26 cellular contexts compared by ENCODE assay signal in the genomic region with DNA sequence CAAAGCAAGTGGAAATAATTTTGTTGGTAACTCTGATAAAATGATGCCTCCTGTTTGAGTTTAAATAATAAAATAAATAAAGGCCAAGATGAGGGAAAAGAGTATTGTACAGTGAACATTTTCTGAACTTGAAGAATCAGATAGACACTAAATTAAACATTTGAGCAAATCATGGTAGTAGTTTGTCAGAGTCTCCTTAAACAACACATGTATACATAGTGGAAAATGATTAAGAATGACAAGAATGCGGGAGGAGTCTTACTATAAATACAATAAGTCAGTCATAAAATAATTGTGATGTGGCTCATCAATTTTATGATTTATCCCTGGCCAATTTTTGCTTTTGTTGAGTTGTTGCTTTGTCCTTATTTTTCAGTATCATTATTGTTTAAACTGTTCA.
DNase-seq lines count a peak whose midpoint lies in the region; ATAC-seq and TF ChIP-seq lines count a peak whose summit lies in the region.
"Had no signal": no experiment of that assay in that cellular context is flagged by ENCODE, and none has a peak within 500 bp of the region (broad histone marks: within the 10 kb centered on the region; RNA-seq: fewer than 3 reads in every experiment).

No MANE protein-coding gene starts in this region.

- H3K9me3 ChIP-seq in SJCRH30 (replicated peaks): no peaks in the 10 kb centered on the region
- no peaks in the 10 kb centered on the region for H3K9me3 ChIP-seq in fibroblast of lung (ENCODE audit: control insufficient read depth, insufficient read depth, low read depth, low read length)
- H3K9me3 ChIP-seq: heart left ventricle, tibial artery had no signal

- TF ChIP-seq CTCF in fibroblast of lung (conservative IDR thresholded peaks at IDR 0.05 in 1 of 2, IDR thresholded peaks at IDR 0.05 in 1 of 2; ENCODE audit: low read depth in 1 of 2, low read length in 2 of 2) (no peak), osteocyte (IDR thresholded peaks at IDR 0.05) (no peak), GM13977 (IDR thresholded peaks at IDR 0.05; ENCODE audit: extremely low read depth, insufficient read depth, missing control alignments) (no peak)

- ATAC-seq in GM18520 (IDR thresholded peaks at IDR 0.05; ENCODE audit: unreplicated experiment): no peak
- no peak for ATAC-seq in HG02798 (IDR thresholded peaks at IDR 0.05; ENCODE audit: poor library complexity, unreplicated experiment)
- ATAC-seq: activated CD8-positive, alpha-beta T cell treated with anti-CD3 and anti-CD28 coated beads for 36 hours; stimulated activated naive CD8-positive, alpha-beta T cell treated with anti-CD3 and anti-CD28 coated beads, Interleukin-15, amount 100 ng/mL, for 72 hours; T-helper 17 cell had no signal

- H4K20me1 ChIP-seq in fibroblast of lung (ENCODE audit: control insufficient read depth, extremely low read depth, insufficient read depth, low read length): no peaks in the 10 kb centered on the region
- H4K20me1 ChIP-seq: BLaER1 treated with 17β-estradiol and CSF1 and Interleukin-3, amounts not matched to agents 10 nM and 100 nM had no signal

- H3K9ac ChIP-seq in fibroblast of lung (ENCODE audit: insufficient read depth, low read length): no peak overlapping the region
- H3K9ac ChIP-seq: BLaER1 treated with 17β-estradiol and CSF1 and Interleukin-3, amounts not matched to agents 10 nM and 100 nM had no signal

- peaks cover 3% of the 10 kb centered on the region for H3K9me3 Mint-ChIP-seq in osteocyte (ENCODE audit: unreplicated experiment)
- H3K9me3 Mint-ChIP-seq: central memory CD8-positive, alpha-beta T cell; stimulated activated naive CD8-positive, alpha-beta T cell treated with anti-CD3 and anti-CD28 coated beads, Interleukin-15, amount 100 ng/mL, for 72 hours had no signal

- H3K4me1 ChIP-seq in SJCRH30 (peaks cover 27% of the 10 kb centered on the region), fibroblast of lung (ENCODE audit: control insufficient read depth, extremely low read depth, insufficient read depth, low read length) (no peaks in the 10 kb centered on the region)
- H3K4me1 ChIP-seq: BLaER1 treated with 17β-estradiol and CSF1 and Interleukin-3, amounts not matched to agents 10 nM and 100 nM had no signal

- H3K36me3 ChIP-seq in SJCRH30 (no peaks in the 10 kb centered on the region), fibroblast of lung (ENCODE audit: control insufficient read depth, insufficient read depth, low read length) (no peaks in the 10 kb centered on the region)
- H3K36me3 ChIP-seq: BLaER1 treated with 17β-estradiol and CSF1 and Interleukin-3, amounts not matched to agents 10 nM and 100 nM; heart left ventricle; tibial artery had no signal

- DNase-seq in ELR (ENCODE audit: low read depth) (peak; percentile 46), SJCRH30 (no peak), fibroblast of lung (ENCODE audit: low read depth in 2 of 2) (peak in 1 of 2 donors; percentile 25), osteocyte (ENCODE audit: extremely low spot score, unreplicated experiment) (no peak), GM13977 (ENCODE audit: low spot score) (no peak)
- DNase-seq: activated CD4-positive, alpha-beta T cell treated with anti-CD3 and anti-CD28 coated beads for 1 hour; activated CD8-positive, alpha-beta T cell treated with anti-CD3 and anti-CD28 coated beads for 36 hours; activated effector memory CD4-positive, alpha-beta T cell treated with anti-CD3 and anti-CD28 coated beads, Interleukin-2, amount 50 U/mL, for 16 hours; activated naive CD8-positive, alpha-beta T cell treated with anti-CD3 and anti-CD28 coated beads, Interleukin-2, amount 10 ng/mL, durations not matched to agents 7 days and 5 days; COR-L47; DMS53; dorsolateral prefrontal cortex; NCI-H1417 treated with DMSO at 0.1 percent for 48 hours; NCI-H2081; NCI-H345; NCI-H748 treated with DMSO at 0.1 percent for 48 hours; stimulated activated naive CD8-positive, alpha-beta T cell treated with anti-CD3 and anti-CD28 coated beads, Interleukin-15, amount 100 ng/mL, for 72 hours; T-helper 17 cell; tibial artery had no signal

- H3K4me1 Mint-ChIP-seq in osteocyte (ENCODE audit: unreplicated experiment): peaks cover 40% of the 10 kb centered on the region
- H3K4me1 Mint-ChIP-seq: activated naive CD8-positive, alpha-beta T cell treated with anti-CD3 and anti-CD28 coated beads, Interleukin-2, amount 10 ng/mL, durations not matched to agents 7 days and 5 days; central memory CD8-positive, alpha-beta T cell; stimulated activated naive CD8-positive, alpha-beta T cell treated with anti-CD3 and anti-CD28 coated beads, Interleukin-15, amount 100 ng/mL, for 72 hours; T-helper 17 cell had no signal

- H3K27me3 Mint-ChIP-seq in osteocyte (ENCODE audit: unreplicated experiment): no peaks in the 10 kb centered on the region

- peak overlapping the region; percentile 8 for H3K4me2 ChIP-seq in fibroblast of lung (ENCODE audit: extremely low read depth, insufficient read depth, low read length)
- H3K4me2 ChIP-seq: BLaER1 treated with 17β-estradiol and CSF1 and Interleukin-3, amounts not matched to agents 10 nM and 100 nM had no signal

- H3K27ac Mint-ChIP-seq in osteocyte (ENCODE audit: unreplicated experiment): peak overlapping the region; percentile 73
- H3K27ac Mint-ChIP-seq: activated CD8-positive, alpha-beta T cell treated with anti-CD3 and anti-CD28 coated beads for 36 hours; activated naive CD8-positive, alpha-beta T cell treated with anti-CD3 and anti-CD28 coated beads, Interleukin-2, amount 10 ng/mL, durations not matched to agents 7 days and 5 days; stimulated activated naive CD8-positive, alpha-beta T cell treated with anti-CD3 and anti-CD28 coated beads, Interleukin-15, amount 100 ng/mL, for 72 hours; T-helper 17 cell had no signal

- H3K27me3 ChIP-seq in SJCRH30 (no peaks in the 10 kb centered on the region), fibroblast of lung (ENCODE audit: control insufficient read depth, insufficient read depth, low read length) (no peaks in the 10 kb centered on the region)
- H3K27me3 ChIP-seq: BLaER1 treated with 17β-estradiol and CSF1 and Interleukin-3, amounts not matched to agents 10 nM and 100 nM; heart left ventricle; tibial artery had no signal

- no peak overlapping the region for H3K4me3 ChIP-seq in SJCRH30
- no peak overlapping the region for H3K4me3 ChIP-seq in fibroblast of lung (replicated peaks in 1 of 4; ENCODE audit: control extremely low read depth in 1 of 4, insufficient read depth in 1 of 4, low read depth in 3 of 4, low read length in 4 of 4)
- H3K4me3 ChIP-seq: BLaER1 treated with 17β-estradiol and CSF1 and Interleukin-3, amounts not matched to agents 10 nM and 100 nM; dorsolateral prefrontal cortex; heart left ventricle; lung; SK-N-MC; tibial artery had no signal

- in situ Hi-C loops in GM13977 (cut with MboI; ENCODE audit: low pct_unique_long_range_greater_than_20kb, low sequenced_read_pairs, unreplicated experiment): no loop called here

- H3K79me2 ChIP-seq in fibroblast of lung (ENCODE audit: control insufficient read depth, insufficient read depth, low read length): no peaks in the 10 kb centered on the region

- no peak overlapping the region for H3K4me3 Mint-ChIP-seq in osteocyte (ENCODE audit: unreplicated experiment)
- H3K4me3 Mint-ChIP-seq: activated CD8-positive, alpha-beta T cell treated with anti-CD3 and anti-CD28 coated beads for 36 hours; activated naive CD8-positive, alpha-beta T cell treated with anti-CD3 and anti-CD28 coated beads, Interleukin-2, amount 10 ng/mL, durations not matched to agents 7 days and 5 days; central memory CD8-positive, alpha-beta T cell; stimulated activated naive CD8-positive, alpha-beta T cell treated with anti-CD3 and anti-CD28 coated beads, Interleukin-15, amount 100 ng/mL, for 72 hours; T-helper 17 cell had no signal

- H2AFZ ChIP-seq in fibroblast of lung (ENCODE audit: low read length): no peak overlapping the region

- H3K36me3 Mint-ChIP-seq in osteocyte (ENCODE audit: unreplicated experiment): peaks cover 1% of the 10 kb centered on the region
- H3K36me3 Mint-ChIP-seq: activated naive CD8-positive, alpha-beta T cell treated with anti-CD3 and anti-CD28 coated beads, Interleukin-2, amount 10 ng/mL, durations not matched to agents 7 days and 5 days had no signal

- peak overlapping the region; percentile 55; the same call in 1 of the 2 replicates for H3K27ac ChIP-seq in SJCRH30
- H3K27ac ChIP-seq in fibroblast of lung (ENCODE audit: insufficient read depth, low read length): no peak overlapping the region
- H3K27ac ChIP-seq: BLaER1 treated with 17β-estradiol and CSF1 and Interleukin-3, amounts not matched to agents 10 nM and 100 nM; dorsolateral prefrontal cortex; heart left ventricle; SK-N-MC; tibial artery had no signal
